In genomic region chr5:103142132-103142531, GRCh38 we compare ENCODE assay signal across 4 cellular contexts. TPM values are rescaled to one million over a fixed set of nuclear protein-coding genes. Genes with fewer than 3 reads are reported as not detected.
DNase-seq lines count a peak whose midpoint lies in the region; ATAC-seq, FAIRE-seq and TF ChIP-seq lines count a peak whose summit lies in the region.
"Not testable (repeated sequence)": the region's sequence is repeated elsewhere in the genome, so short reads cannot be mapped to it uniquely, and the experiment has no call there.

No MANE protein-coding gene starts in this region.

- not testable (repeated sequence) for H3K56ac ChIP-seq in H1 (replicated peaks; ENCODE audit: insufficient read length, low read depth, low read length)

- not testable (repeated sequence) for H3K4me2 ChIP-seq in H1 (ENCODE audit: insufficient read depth in 1 of 2, low read depth in 2 of 2, low read length in 2 of 2)

- H3K9me3 ChIP-seq in H1 (ENCODE audit: insufficient read depth in 2 of 2, low read depth in 1 of 2, low read length in 1 of 2); right cardiac atrium (ENCODE audit: control insufficient read depth, low read length); lower lobe of right lung: not testable (repeated sequence)

- ATAC-seq in right cardiac atrium, lower lobe of right lung: not testable (repeated sequence)

- H4K8ac ChIP-seq in H1 (ENCODE audit: extremely low read depth, insufficient read depth, low read length) = 0 out of 2 replicates have a peak overlapping the region, but pooled peaks have one; percentile 25

- not testable (repeated sequence) for H3K4me3 ChIP-seq in H1 (ENCODE audit: extremely low read depth in 1 of 4, insufficient read depth in 2 of 4, low read depth in 3 of 4, low read length in 4 of 4); right cardiac atrium (ENCODE audit: low read length); lower lobe of right lung

- not testable (repeated sequence) for H3K9ac ChIP-seq in H1 (replicated peaks in 1 of 4; ENCODE audit: extremely low read depth in 1 of 4, low read depth in 3 of 4, low read length in 3 of 4)

- not testable (repeated sequence) for H4K20me1 ChIP-seq in H1 (replicated peaks in 1 of 2; ENCODE audit: control insufficient read depth in 1 of 2, insufficient read depth in 2 of 2, low read length in 2 of 2)

- not testable (repeated sequence) for FAIRE-seq in H1 (lab: Jason Lieb, UNC)

- not testable (repeated sequence) for DNase-seq in H1 (ENCODE audit: low read depth in 1 of 2, low spot score in 2 of 2)
- DNase-seq in right cardiac atrium (peak in 2 of 3 donors; percentile 46 to 53), lower lobe of right lung (peak; percentile 41), posterior vena cava (ENCODE audit: low spot score) (peak; percentile 76)

- WGBS in H1 (ENCODE audit: extremely low coverage in 1 of 2, insufficient coverage in 1 of 2, insufficient read length in 1 of 2, insufficient replicate concordance in 2 of 2, low coverage in 1 of 2, low lambda C conversion rate in 2 of 2, missing lambda C conversion rate in 1 of 2), 2 experiments = 97% methylated on average over 16 of the region's 25 CpGs; no CpG with 5 or more reads in 1 of the 2 experiments
- WGBS in right cardiac atrium = 98% methylated on average over 25 of the region's 25 CpGs

- not testable (repeated sequence) for H2AK5ac ChIP-seq in H1 (ENCODE audit: low read depth, low read length)

- H3K36me3 ChIP-seq in H1 (ENCODE audit: control insufficient read depth in 2 of 4, insufficient read depth in 4 of 4, low read length in 3 of 4) = not testable (repeated sequence)
- peaks cover 25% of the 10 kb centered on the region for H3K36me3 ChIP-seq in lower lobe of right lung

- not testable (repeated sequence) for H2BK20ac ChIP-seq in H1 (ENCODE audit: low read length)

- not testable (repeated sequence) for H3K27me3 ChIP-seq in H1 (replicated peaks in 1 of 4; ENCODE audit: control insufficient read depth in 3 of 4, extremely low read depth in 1 of 4, insufficient read depth in 3 of 4, low read length in 3 of 4); right cardiac atrium (ENCODE audit: control insufficient read depth, insufficient read depth); lower lobe of right lung (ENCODE audit: low read depth)

- not testable (repeated sequence) for H3K79me2 ChIP-seq in H1 (ENCODE audit: control insufficient read depth in 1 of 2, insufficient read depth in 2 of 2, low read length in 2 of 2)

- intact Hi-C loops in right cardiac atrium (cut with DNase I); lower lobe of right lung (cut with DNase I); posterior vena cava (cut with DNase I): not testable (repeated sequence)

- H3K23me2 ChIP-seq in H1 (ENCODE audit: low read depth, low read length) = not testable (repeated sequence)

- not testable (repeated sequence) for H4K91ac ChIP-seq in H1 (replicated peaks; ENCODE audit: insufficient read length, low read length)

- not testable (repeated sequence) for H3K14ac ChIP-seq in H1 (ENCODE audit: insufficient read length)

- H3K4me1 ChIP-seq in H1 (replicated peaks in 1 of 4; ENCODE audit: control insufficient read depth in 3 of 4, insufficient read depth in 4 of 4, low read length in 3 of 4); right cardiac atrium (ENCODE audit: control insufficient read depth, insufficient read depth, low read length); lower lobe of right lung: not testable (repeated sequence)

- TF ChIP-seq EP300 in H1 (IDR thresholded peaks at IDR 0.05; ENCODE audit: borderline replicate concordance in 1 of 2, low read depth in 2 of 2, low read length in 2 of 2) = not testable (repeated sequence)

- TF ChIP-seq CTCF in H1 (IDR thresholded peaks at IDR 0.05; ENCODE audit: control extremely low read depth in 1 of 3, insufficient read depth in 1 of 3, low read depth in 1 of 3, low read length in 3 of 3); lower lobe of right lung (IDR thresholded peaks at IDR 0.05): not testable (repeated sequence)

- not testable (repeated sequence) for H2BK120ac ChIP-seq in H1 (replicated peaks; ENCODE audit: low read depth, low read length)

- TF ChIP-seq POLR2A in H1 (IDR thresholded peaks at IDR 0.05; ENCODE audit: control extremely low read depth in 1 of 2, low read depth in 2 of 2, low read length in 2 of 2) = not testable (repeated sequence)

- H3K23ac ChIP-seq in H1 (ENCODE audit: insufficient read length) = not testable (repeated sequence)

- CTCF ChIA-PET in H1 (lab: Charles Lee; ENCODE audit: partially characterized antibody) = interaction anchor here (0.7 to 1.7 kb wide), 3 partner anchors 82 to 560 kb away, joined by 3 to 9 read pairs (median 5); no protein-coding TSS in a partner anchor

- H3K4ac ChIP-seq in H1 (replicated peaks; ENCODE audit: insufficient read length, low read depth, low read length) = not testable (repeated sequence)

- not testable (repeated sequence) for H2BK12ac ChIP-seq in H1 (ENCODE audit: low read depth, low read length)

- H2BK15ac ChIP-seq in H1 (ENCODE audit: low read length) = not testable (repeated sequence)

- TF ChIP-seq RAD21 in H1 (IDR thresholded peaks at IDR 0.05 in 1 of 2, conservative IDR thresholded peaks at IDR 0.05 in 1 of 2; ENCODE audit: low read depth in 2 of 2, low read length in 2 of 2) = not testable (repeated sequence)

- not testable (repeated sequence) for H2BK5ac ChIP-seq in H1 (ENCODE audit: low read depth, low read length)

- H2AFZ ChIP-seq in H1 (ENCODE audit: low read length) = not testable (repeated sequence)

- not testable (repeated sequence) for H3K18ac ChIP-seq in H1 (ENCODE audit: extremely low read depth, low read length)

- POLR2A ChIA-PET in H1 (lab: Charles Lee; ENCODE audit: partially characterized antibody) = not testable (repeated sequence)

- H3K27ac ChIP-seq in H1 (ENCODE audit: low read depth, low read length); right cardiac atrium (ENCODE audit: low read length); lower lobe of right lung: not testable (repeated sequence)

- H4K5ac ChIP-seq in H1 (ENCODE audit: insufficient read length, low read depth, low read length) = not testable (repeated sequence)

- H3K79me1 ChIP-seq in H1 (ENCODE audit: low read depth, low read length) = not testable (repeated sequence)

RNA-seq across cellular contexts. Expression of gene PPIP5K2, which starts 22.0 kb away (rescaled TPM):
- 39.1 and 46.6 TPM in 2 replicates for total RNA-seq in H1 (2021; fragmentation: NEBNext Ultra II Directional; extraction: Animal tissue kit (Norgen Biotek cat#: 25700))
- 8.4 and 14.8 TPM in 2 replicates for polyA plus RNA-seq in H1 (2011; rRNA removed)
- polyA plus RNA-seq in H1 (2011; cell fraction: cytosol; rRNA removed) = 14.2 TPM
- 12.1 TPM for polyA plus RNA-seq in H1 (2011; cell fraction: nucleus; rRNA removed)
- polyA plus RNA-seq in H1 (2012, experiment 1 of 2) = 8.8 to 18.2 TPM (median 14.0 TPM) in 4 replicates
- 2.0 TPM for polyA plus RNA-seq in H1 (2012, experiment 2 of 2)
- 22.3 TPM for polyA plus RNA-seq in H1 (2013, experiment 1 of 2)
- 24.0 TPM for polyA plus RNA-seq in H1 (2013, experiment 2 of 2)
- polyA minus RNA-seq in H1 (2011; rRNA and poly(A)+ RNA removed) = 27.0 and 35.2 TPM in 2 replicates
- 33.0 TPM for polyA minus RNA-seq in H1 (2011; cell fraction: cytosol; rRNA and poly(A)+ RNA removed)
- polyA minus RNA-seq in H1 (2011; cell fraction: nucleus; rRNA and poly(A)+ RNA removed) = 93.0 TPM
- 10 to 100 TPM; 37.0 to 40.8 (median 38.0) TPM for total RNA-seq in right cardiac atrium
- 14.1 TPM for polyA plus RNA-seq in right cardiac atrium
- total RNA-seq in lower lobe of right lung = 62.2 TPM
- 10 to 100 TPM; 57.9 to 63.9 TPM for total RNA-seq in posterior vena cava

RNA-seq across cellular contexts. Expression of gene GIN1, which starts 22.2 kb away (rescaled TPM):
- 7.0 and 7.1 TPM in 2 replicates for total RNA-seq in H1 (2021; fragmentation: NEBNext Ultra II Directional; extraction: Animal tissue kit (Norgen Biotek cat#: 25700))
- polyA plus RNA-seq in H1 (2011; rRNA removed) (0.77 and 1.9 TPM in 2 replicates), right cardiac atrium (7.6 TPM)
- polyA plus RNA-seq in H1 (2011; cell fraction: cytosol; rRNA removed) = 2.5 TPM
- polyA plus RNA-seq in H1 (2011; cell fraction: nucleus; rRNA removed) = 1.2 TPM
- polyA plus RNA-seq in H1 (2012, experiment 1 of 2) = 2.3 to 6.4 TPM (median 3.1 TPM) in 4 replicates
- polyA plus RNA-seq in H1 (2012, experiment 2 of 2) = 0.76 TPM
- 4.4 TPM for polyA plus RNA-seq in H1 (2013, experiment 1 of 2)
- polyA plus RNA-seq in H1 (2013, experiment 2 of 2) = 5.4 TPM
- polyA minus RNA-seq in H1 (2011; rRNA and poly(A)+ RNA removed) = 3.1 and 4.9 TPM in 2 replicates
- 1.3 TPM for polyA minus RNA-seq in H1 (2011; cell fraction: cytosol; rRNA and poly(A)+ RNA removed)
- polyA minus RNA-seq in H1 (2011; cell fraction: nucleus; rRNA and poly(A)+ RNA removed) = 12.8 TPM
- total RNA-seq in right cardiac atrium (10 to 100 TPM; 12.7 to 14.8 (median 13.3) TPM), lower lobe of right lung (7.5 TPM), posterior vena cava (1 to 10 TPM; 8.6 to 9.0 TPM)
